In the genomic region with DNA sequence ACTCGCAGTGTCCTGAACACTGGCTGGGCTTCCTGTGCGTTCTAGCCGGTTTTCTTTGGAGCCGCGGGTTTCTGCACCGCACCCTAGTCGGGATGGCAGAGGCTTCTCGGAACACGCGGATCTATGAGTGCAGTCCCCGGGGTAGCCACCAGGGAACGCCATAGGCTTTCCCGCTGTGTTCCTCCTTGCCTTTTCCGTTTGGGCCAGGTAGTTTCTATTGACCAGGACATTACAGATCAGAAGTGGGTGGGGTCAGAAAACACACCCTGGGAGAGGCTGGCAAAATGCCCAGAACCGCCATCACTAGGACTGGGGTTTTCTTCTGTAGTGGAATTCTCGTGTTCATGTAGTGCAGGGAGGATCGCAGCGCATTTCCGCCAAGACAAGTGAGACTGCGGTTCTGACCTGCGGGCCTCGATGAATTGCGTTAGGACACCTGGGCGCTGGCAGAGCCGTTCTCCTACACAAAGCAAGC, we compare ENCODE assay signal across 8 cellular contexts.
DNase-seq lines count a peak whose midpoint lies in the region; ATAC-seq, FAIRE-seq and TF ChIP-seq lines count a peak whose summit lies in the region.
"Not testable (repeated sequence)": the region's sequence is repeated elsewhere in the genome, so short reads cannot be mapped to it uniquely, and the experiment has no call there.

No MANE protein-coding gene starts in this region.

- H3K4me2 ChIP-seq in A549: peak overlapping the region; percentile 76

- 46% methylated on average over 24 of the region's 25 CpGs for WGBS in A549 (ENCODE audit: missing lambda C conversion rate)
- 2 to 5% (median 3%) methylated on average over 14 to 25 of the region's 25 CpGs for WGBS in spleen, 5 donors

- POLR2A ChIA-PET in A549 (lab: Yijun Ruan, JAX): not testable (repeated sequence)
- POLR2A ChIA-PET in activated CD4-positive, alpha-beta memory T cell treated with anti-CD3 and anti-CD28 coated beads for 36 hours (lab: Charles Lee): interaction anchor here (1.0 to 2.4 kb wide), 4 partner anchors 11 to 162 kb away, joined by 3 to 14 read pairs (median 8); no protein-coding TSS in a partner anchor

- H3K27ac ChIP-seq in A549: peak overlapping the region in 1 of 2 experiments; percentile 2; a peak in 1 of 6 replicates
- H3K27ac ChIP-seq in spleen: not testable (repeated sequence)

- TF ChIP-seq RAD21 in A549 (conservative IDR thresholded peaks at IDR 0.05 in 1 of 2, IDR thresholded peaks at IDR 0.05 in 1 of 2): peak in 1 of 2 experiments; percentile 46; a peak in 3 of 5 replicates

- TF ChIP-seq POLR2A in A549 (IDR thresholded peaks at IDR 0.05; ENCODE audit: low read length); spleen (IDR thresholded peaks at IDR 0.05): not testable (repeated sequence)

- not testable (repeated sequence) for TF ChIP-seq EP300 in A549 (IDR thresholded peaks at IDR 0.05)

- H3K36me3 ChIP-seq in spleen: not testable (repeated sequence)

- peak overlapping the region; percentile 40 for H3K4me3 ChIP-seq in A549
- peak overlapping the region; percentile 26 for H3K4me3 ChIP-seq in astrocyte of the cerebellum (ENCODE audit: low read depth, low read length)
- not testable (repeated sequence) for H3K4me3 ChIP-seq in fibroblast of mammary gland (ENCODE audit: control insufficient read depth, low read depth, low read length)
- H3K4me3 ChIP-seq in spleen: peak overlapping the region in 6 of 8 donors; percentile 11 to 60 (median 24)

- H3K9me3 ChIP-seq in A549, spleen: not testable (repeated sequence)

- H3K27me3 ChIP-seq in spleen (replicated peaks in 1 of 7): peaks cover 0 to 70% (median 48%) of the 10 kb centered on the region in 7 donors

- H3K27ac Mint-ChIP-seq in activated CD4-positive, alpha-beta memory T cell treated with anti-CD3 and anti-CD28 coated beads for 36 hours: peak overlapping the region; percentile 88
- H3K27ac Mint-ChIP-seq in memory B cell: not testable (repeated sequence)

- not testable (repeated sequence) for H3K36me3 Mint-ChIP-seq in activated CD4-positive, alpha-beta memory T cell treated with anti-CD3 and anti-CD28 coated beads for 36 hours; memory B cell

- DNase-seq in A549 (ENCODE audit: low read depth in 1 of 2, low spot score in 1 of 2): peak in 1 of 2 experiments; percentile 57
- DNase-seq in GM13977 (ENCODE audit: low spot score); astrocyte of the cerebellum (ENCODE audit: low read depth); memory B cell (ENCODE audit: low spot score in 2 of 2); spleen: not testable (repeated sequence)
- peak; percentile 49 for DNase-seq in NCI-H510A (lab: John Stamatoyannopoulos, UW)
- peak; percentile 70 for DNase-seq in activated CD4-positive, alpha-beta memory T cell treated with anti-CD3 and anti-CD28 coated beads for 36 hours
- DNase-seq in fibroblast of mammary gland (ENCODE audit: low read depth): peak; percentile 29

- H3K4me1 ChIP-seq in A549: not testable (repeated sequence)
- peaks cover 10 to 24% (median 16%) of the 10 kb centered on the region in 6 donors for H3K4me1 ChIP-seq in spleen

- peak overlapping the region; percentile 80 for H3K4me3 Mint-ChIP-seq in activated CD4-positive, alpha-beta memory T cell treated with anti-CD3 and anti-CD28 coated beads for 36 hours
- H3K4me3 Mint-ChIP-seq in memory B cell: peak overlapping the region; percentile 82

- intact Hi-C loops in activated CD4-positive, alpha-beta memory T cell treated with anti-CD3 and anti-CD28 coated beads for 36 hours (cut with micrococcal nuclease): loop anchor here (1.0 to 5.0 kb wide), 2 partner anchors 11 to 44 kb away; no protein-coding TSS in a partner anchor
- intact Hi-C loops in spleen (cut with DNase I; ENCODE audit: low total_unique reads): not testable (repeated sequence)

- ATAC-seq in A549; memory B cell (ENCODE audit: low read depth): not testable (repeated sequence)

- H3K27me3 Mint-ChIP-seq in activated CD4-positive, alpha-beta memory T cell treated with anti-CD3 and anti-CD28 coated beads for 36 hours: not testable (repeated sequence)
- peaks cover 28% of the 10 kb centered on the region for H3K27me3 Mint-ChIP-seq in memory B cell

- TF ChIP-seq CTCF in A549 (IDR thresholded peaks at IDR 0.05): peak; percentile 31
- TF ChIP-seq CTCF in GM13977 (IDR thresholded peaks at IDR 0.05; ENCODE audit: extremely low read depth, insufficient read depth, missing control alignments): peak; percentile 6
- TF ChIP-seq CTCF in astrocyte of the cerebellum (IDR thresholded peaks at IDR 0.05; ENCODE audit: low read depth, low read length, missing control alignments): peak; percentile 51
- TF ChIP-seq CTCF in fibroblast of mammary gland (conservative IDR thresholded peaks at IDR 0.05; ENCODE audit: control insufficient read depth, insufficient read depth, low read depth, low read length): peak; percentile 28
- TF ChIP-seq CTCF in spleen (IDR thresholded peaks at IDR 0.05 in 8 of 11, conservative IDR thresholded peaks at IDR 0.05 in 3 of 11): peak in 8 of 11 experiments; percentile 31 to 65 (median 53)

- FAIRE-seq in A549 (lab: Jason Lieb, UNC): not testable (repeated sequence)

- in situ Hi-C loops in GM13977 (cut with MboI; ENCODE audit: low pct_unique_long_range_greater_than_20kb, low sequenced_read_pairs, unreplicated experiment); astrocyte of the cerebellum (cut with HindIII; ENCODE audit: low sequenced_read_pairs): not testable (repeated sequence)

- CTCF ChIA-PET in A549 (lab: Yijun Ruan, JAX); activated CD4-positive, alpha-beta memory T cell treated with anti-CD3 and anti-CD28 coated beads for 36 hours (lab: Charles Lee): not testable (repeated sequence)

- H3K4me1 Mint-ChIP-seq in activated CD4-positive, alpha-beta memory T cell treated with anti-CD3 and anti-CD28 coated beads for 36 hours (ENCODE audit: low read depth): peaks cover 45% of the 10 kb centered on the region
- peaks cover 15% of the 10 kb centered on the region for H3K4me1 Mint-ChIP-seq in memory B cell

- not testable (repeated sequence) for H3K9me3 Mint-ChIP-seq in activated CD4-positive, alpha-beta memory T cell treated with anti-CD3 and anti-CD28 coated beads for 36 hours; memory B cell

TF ChIP-seq in A549, 52 proteins besides CTCF, POLR2A, EP300 and RAD21:
- peak; percentile 14; the same call in 1 of the 3 replicates for TF ChIP-seq SMC3 (IDR thresholded peaks at IDR 0.05)
